In the genomic region with DNA sequence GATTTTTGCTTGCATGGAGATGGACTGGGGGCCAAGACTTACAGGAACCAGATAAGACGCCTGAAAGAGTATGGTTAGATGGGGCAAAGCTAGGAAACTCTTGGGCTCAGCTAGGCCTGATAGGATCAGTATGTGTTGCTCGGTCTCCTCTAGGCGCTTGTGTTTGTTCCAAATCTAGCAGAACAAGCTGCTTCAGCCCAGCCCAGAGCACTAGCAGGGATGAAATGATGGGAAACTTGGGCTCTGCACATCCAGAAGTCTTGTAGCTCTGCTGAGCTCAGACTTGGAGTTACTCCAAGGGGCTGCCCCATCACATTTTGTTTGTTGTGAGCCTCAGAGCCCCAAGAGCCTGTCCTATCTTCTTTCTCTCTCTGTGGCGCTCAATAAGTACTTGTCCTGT, we compare ENCODE assay signal across 21 cellular contexts. TPM values are rescaled to one million over a fixed set of nuclear protein-coding genes. Genes with fewer than 3 reads are reported as not detected.
"Had no signal": no experiment of that assay in that cellular context is flagged by ENCODE, and none has a peak within 500 bp of the region (broad histone marks: within the 10 kb centered on the region; RNA-seq: fewer than 3 reads in every experiment).

No MANE protein-coding gene starts in this region.

- H3K27me3 ChIP-seq: gastroesophageal sphincter, heart left ventricle had no signal

- H3K36me3 ChIP-seq: gastroesophageal sphincter, heart left ventricle, left ventricle myocardium inferior, neural progenitor cell had no signal

- ATAC-seq: activated CD4-positive, CD25-positive, alpha-beta regulatory T cell treated with anti-CD3 and anti-CD28 coated beads, Interleukin-2, amount 50 U/mL, for 24 hours; activated naive CD8-positive, alpha-beta T cell treated with anti-CD3 and anti-CD28 coated beads, Interleukin-2, amount 50 U/mL, for 24 hours; activated T-cell treated with anti-CD3 and anti-CD28 coated beads, Interleukin-2, amount 50 U/mL, for 4 hours; gastroesophageal sphincter; heart left ventricle; naive thymus-derived CD4-positive, alpha-beta T cell; psoas muscle; right cardiac atrium; stimulated activated naive CD8-positive, alpha-beta T cell treated with anti-CD3 and anti-CD28 coated beads, Interleukin-15, Interleukin-2, amounts not matched to agents 100 U/mL and 50 U/mL, for 24 hours had no signal

- H3K4me3 ChIP-seq: coronary artery, gastroesophageal sphincter, heart left ventricle, left ventricle myocardium inferior, neural progenitor cell, psoas muscle had no signal

- H2AFZ ChIP-seq: neural progenitor cell had no signal

- H3K27ac ChIP-seq: coronary artery, gastroesophageal sphincter, heart left ventricle, left ventricle myocardium inferior, neural progenitor cell, psoas muscle had no signal

- DNase-seq: activated CD4-positive, alpha-beta T cell treated with anti-CD3 and anti-CD28 coated beads, Interleukin-2, amount 10 ng/mL, durations not matched to agents 7 days and 5 days; activated CD8-positive, alpha-beta memory T cell treated with anti-CD3 and anti-CD28 coated beads, Interleukin-2, amount 50 U/mL, for 4 hours; activated naive CD4-positive, alpha-beta T cell treated with anti-CD3 and anti-CD28 coated beads, Interleukin-2, amount 10 ng/mL, durations not matched to agents 7 days and 5 days; activated naive CD8-positive, alpha-beta T cell treated with anti-CD3 and anti-CD28 coated beads, Interleukin-2, amount 50 U/mL, for 24 hours; activated T-cell treated with anti-CD3 and anti-CD28 coated beads, Interleukin-2, amount 50 U/mL, for 4 hours; anterior cingulate cortex; central memory CD4-positive, alpha-beta T cell; heart left ventricle; kidney glomerular epithelial cell; left ventricle myocardium inferior; mesendoderm; naive thymus-derived CD4-positive, alpha-beta T cell; psoas muscle; stimulated activated naive CD8-positive, alpha-beta T cell treated with anti-CD3 and anti-CD28 coated beads, Interleukin-15, Interleukin-2, amounts not matched to agents 100 U/mL and 50 U/mL, for 24 hours had no signal

- H3K9ac ChIP-seq: neural progenitor cell had no signal

- H3K4me1 ChIP-seq: neural progenitor cell, psoas muscle had no signal

- H3K4me2 ChIP-seq: neural progenitor cell had no signal

- H3K9me3 ChIP-seq: gastroesophageal sphincter, heart left ventricle, left ventricle myocardium inferior, psoas muscle had no signal

RNA-seq across cellular contexts. Expression of gene FOXL2, which starts 34.7 kb away (rescaled TPM):
- total RNA-seq: activated CD4-positive, alpha-beta T cell treated with anti-CD3 and anti-CD28 coated beads, Interleukin-2, amount 10 ng/mL, durations not matched to agents 7 days and 5 days; gastroesophageal sphincter; heart left ventricle; left ventricle myocardium inferior; naive thymus-derived CD4-positive, alpha-beta T cell; right cardiac atrium; skeletal muscle tissue; T-helper 2 cell treated with Interferon-gamma antibody and Interleukin-4, amounts not matched to agents 100 ng/mL and 5 ng/mL, for 36 hours had no signal

RNA-seq across cellular contexts. Expression of gene FOXL2NB, which starts 34.8 kb away (rescaled TPM):
- total RNA-seq: activated CD4-positive, alpha-beta T cell treated with anti-CD3 and anti-CD28 coated beads, Interleukin-2, amount 10 ng/mL, durations not matched to agents 7 days and 5 days; activated T-cell treated with anti-CD3 and anti-CD28 coated beads, Interleukin-2, amount 50 U/mL, for 4 hours; left ventricle myocardium inferior; naive thymus-derived CD4-positive, alpha-beta T cell; right cardiac atrium; skeletal muscle tissue; T-helper 2 cell treated with Interferon-gamma antibody and Interleukin-4, amounts not matched to agents 100 ng/mL and 5 ng/mL, for 36 hours had no signal
